In the genomic region with DNA sequence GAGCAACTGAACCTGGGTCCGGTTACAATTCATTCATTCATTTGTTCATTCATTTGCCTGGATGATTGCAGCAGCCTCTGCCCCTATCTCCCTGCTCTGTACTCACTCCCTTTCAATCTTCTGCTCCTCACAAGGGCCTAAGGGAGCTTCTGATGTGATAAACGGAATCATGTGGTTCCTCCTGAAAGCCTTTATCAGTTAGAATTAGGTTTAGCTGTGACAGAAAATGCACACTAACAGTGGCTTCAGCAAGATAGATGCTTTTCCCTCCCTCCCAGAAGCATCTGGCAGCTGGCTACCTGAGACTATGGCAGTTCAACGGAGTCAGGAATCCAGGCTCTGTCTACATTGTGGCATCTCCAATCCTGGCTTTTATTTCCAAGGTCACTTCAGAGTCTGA, we compare ENCODE assay signal across 1 cellular context.
TF ChIP-seq lines count a peak whose summit lies in the region.

No MANE protein-coding gene starts in this region.

TF ChIP-seq in HepG2, 621 proteins besides CTCF, POLR2A, EP300 and RAD21 (continued from another document):
- TF ChIP-seq, protein P1, sequence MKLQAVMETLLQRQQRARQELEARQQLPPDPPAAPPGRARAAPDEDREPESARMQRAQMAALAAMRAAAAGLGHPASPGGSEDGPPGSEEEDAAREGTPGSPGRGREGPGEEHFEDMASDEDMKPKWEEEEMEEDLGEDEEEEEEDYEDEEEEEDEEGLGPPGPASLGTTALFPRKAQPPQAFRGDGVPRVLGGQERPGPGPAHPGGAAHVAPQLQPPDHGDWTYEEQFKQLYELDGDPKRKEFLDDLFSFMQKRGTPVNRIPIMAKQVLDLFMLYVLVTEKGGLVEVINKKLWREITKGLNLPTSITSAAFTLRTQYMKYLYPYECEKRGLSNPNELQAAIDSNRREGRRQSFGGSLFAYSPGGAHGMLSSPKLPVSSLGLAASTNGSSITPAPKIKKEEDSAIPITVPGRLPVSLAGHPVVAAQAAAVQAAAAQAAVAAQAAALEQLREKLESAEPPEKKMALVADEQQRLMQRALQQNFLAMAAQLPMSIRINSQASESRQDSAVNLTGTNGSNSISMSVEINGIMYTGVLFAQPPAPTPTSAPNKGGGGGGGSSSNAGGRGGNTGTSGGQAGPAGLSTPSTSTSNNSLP (IDR thresholded peaks at IDR 0.05; ENCODE audit: low read depth, low read length) = no peak
- no peak for TF ChIP-seq FOXJ3 (CRISPR knock-in tag; IDR thresholded peaks at IDR 0.05; ENCODE audit: borderline replicate concordance)
- TF ChIP-seq, protein P2, sequence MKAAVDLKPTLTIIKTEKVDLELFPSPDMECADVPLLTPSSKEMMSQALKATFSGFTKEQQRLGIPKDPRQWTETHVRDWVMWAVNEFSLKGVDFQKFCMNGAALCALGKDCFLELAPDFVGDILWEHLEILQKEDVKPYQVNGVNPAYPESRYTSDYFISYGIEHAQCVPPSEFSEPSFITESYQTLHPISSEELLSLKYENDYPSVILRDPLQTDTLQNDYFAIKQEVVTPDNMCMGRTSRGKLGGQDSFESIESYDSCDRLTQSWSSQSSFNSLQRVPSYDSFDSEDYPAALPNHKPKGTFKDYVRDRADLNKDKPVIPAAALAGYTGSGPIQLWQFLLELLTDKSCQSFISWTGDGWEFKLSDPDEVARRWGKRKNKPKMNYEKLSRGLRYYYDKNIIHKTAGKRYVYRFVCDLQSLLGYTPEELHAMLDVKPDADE (CRISPR knock-in tag; IDR thresholded peaks at IDR 0.05) = no peak
- no peak for TF ChIP-seq NBN (conservative IDR thresholded peaks at IDR 0.05)
- TF ChIP-seq ZNF264 (CRISPR knock-in tag; IDR thresholded peaks at IDR 0.05) = no peak
- no peak for TF ChIP-seq NAIF1 (CRISPR knock-in tag; IDR thresholded peaks at IDR 0.05; ENCODE audit: borderline replicate concordance)
- TF ChIP-seq ZNF354B (CRISPR knock-in tag; IDR thresholded peaks at IDR 0.05) = no peak
- TF ChIP-seq, protein P3, sequence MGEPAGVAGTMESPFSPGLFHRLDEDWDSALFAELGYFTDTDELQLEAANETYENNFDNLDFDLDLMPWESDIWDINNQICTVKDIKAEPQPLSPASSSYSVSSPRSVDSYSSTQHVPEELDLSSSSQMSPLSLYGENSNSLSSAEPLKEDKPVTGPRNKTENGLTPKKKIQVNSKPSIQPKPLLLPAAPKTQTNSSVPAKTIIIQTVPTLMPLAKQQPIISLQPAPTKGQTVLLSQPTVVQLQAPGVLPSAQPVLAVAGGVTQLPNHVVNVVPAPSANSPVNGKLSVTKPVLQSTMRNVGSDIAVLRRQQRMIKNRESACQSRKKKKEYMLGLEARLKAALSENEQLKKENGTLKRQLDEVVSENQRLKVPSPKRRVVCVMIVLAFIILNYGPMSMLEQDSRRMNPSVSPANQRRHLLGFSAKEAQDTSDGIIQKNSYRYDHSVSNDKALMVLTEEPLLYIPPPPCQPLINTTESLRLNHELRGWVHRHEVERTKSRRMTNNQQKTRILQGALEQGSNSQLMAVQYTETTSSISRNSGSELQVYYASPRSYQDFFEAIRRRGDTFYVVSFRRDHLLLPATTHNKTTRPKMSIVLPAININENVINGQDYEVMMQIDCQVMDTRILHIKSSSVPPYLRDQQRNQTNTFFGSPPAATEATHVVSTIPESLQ (CRISPR knock-in tag; conservative IDR thresholded peaks at IDR 0.05) = no peak
- no peak for TF ChIP-seq CCDC6 (CRISPR knock-in tag; IDR thresholded peaks at IDR 0.05)
- TF ChIP-seq TBP (CRISPR knock-in tag; IDR thresholded peaks at IDR 0.05) = no peak
- no peak for TF ChIP-seq GABPA (IDR thresholded peaks at IDR 0.05; ENCODE audit: low read depth, low read length)
- TF ChIP-seq GABPA (CRISPR knock-in tag; IDR thresholded peaks at IDR 0.05; ENCODE audit: low read depth) = no peak
